In the genomic region with DNA sequence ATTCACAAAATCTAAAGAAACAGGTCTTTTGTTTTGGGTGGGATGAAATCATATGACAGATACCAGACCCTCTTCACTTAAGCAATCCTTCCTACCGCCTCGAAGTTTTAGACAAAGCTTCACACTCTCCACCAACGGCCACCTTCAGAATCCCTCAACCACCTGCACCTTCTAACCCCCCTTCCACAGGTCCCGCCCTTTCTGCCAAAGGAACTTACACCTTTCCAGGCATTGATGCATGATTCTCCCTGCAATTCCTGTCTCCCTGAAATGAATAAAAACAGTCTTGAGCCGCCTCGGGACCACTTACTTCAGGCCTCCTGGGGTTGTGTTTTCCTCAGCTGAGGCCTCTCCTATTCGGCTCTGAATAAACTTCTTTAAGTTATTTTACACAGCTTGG, we compare ENCODE assay signal across 8 cellular contexts. TPM values are rescaled to one million over a fixed set of nuclear protein-coding genes. Genes with fewer than 3 reads are reported as not detected.
DNase-seq lines count a peak whose midpoint lies in the region; ATAC-seq and TF ChIP-seq lines count a peak whose summit lies in the region.

No MANE protein-coding gene starts in this region.

- H3K9me3 ChIP-seq in heart left ventricle, result no peaks in the 10 kb centered on the region
- H3K9me3 ChIP-seq in breast epithelium, result no peaks in the 10 kb centered on the region
- no peaks in the 10 kb centered on the region for H3K9me3 ChIP-seq in uterus
- H3K9me3 ChIP-seq in neuronal stem cell (replicated peaks in 1 of 2; ENCODE audit: control insufficient read depth in 2 of 2, insufficient read depth in 1 of 2, low read depth in 1 of 2, low read length in 2 of 2), result peaks cover 0 to 54% of the 10 kb centered on the region in 2 donors

- H2AK5ac ChIP-seq in mesendoderm (ENCODE audit: low read length) (no peak overlapping the region), neuronal stem cell (ENCODE audit: low read depth, low read length) (no peak overlapping the region)

- no peak for TF ChIP-seq CTCF in heart left ventricle (IDR thresholded peaks at IDR 0.05)
- TF ChIP-seq CTCF in breast epithelium (IDR thresholded peaks at IDR 0.05), result no peak
- no peak for TF ChIP-seq CTCF in uterus (IDR thresholded peaks at IDR 0.05)

- 27 to 38% (median 32%) methylated on average over 7 of the region's 7 CpGs for WGBS in heart left ventricle, 4 donors
- WGBS in mesendoderm (ENCODE audit: extremely low coverage, insufficient coverage, low lambda C conversion rate), result no CpG with 5 or more reads among the region's 7 CpGs
- WGBS in neuronal stem cell (ENCODE audit: extremely low coverage in 2 of 2, insufficient read length in 2 of 2, insufficient replicate concordance in 1 of 2), 2 donors, result no CpG with 5 or more reads among the region's 7 CpGs

- H3K36me3 ChIP-seq in heart left ventricle (no peaks in the 10 kb centered on the region), breast epithelium (no peaks in the 10 kb centered on the region), mesendoderm (ENCODE audit: control insufficient read depth, insufficient read depth, low read length) (no peaks in the 10 kb centered on the region), uterus (no peaks in the 10 kb centered on the region), neuronal stem cell (replicated peaks in 1 of 2; ENCODE audit: control insufficient read depth in 2 of 2, insufficient read depth in 2 of 2, low read length in 2 of 2) (peaks cover 0 to 43% of the 10 kb centered on the region in 2 donors)

- ATAC-seq in heart left ventricle, result no peak
- no peak for ATAC-seq in Right ventricle myocardium inferior
- ATAC-seq in GM21528 (IDR thresholded peaks at IDR 0.05; ENCODE audit: low FRiP score, unreplicated experiment), result no peak

- H3K4me1 ChIP-seq in heart left ventricle (peaks cover 0 to 19% (median 12%) of the 10 kb centered on the region in 12 donors), breast epithelium (peaks cover 0 to 7% of the 10 kb centered on the region in 2 donors), mesendoderm (ENCODE audit: control insufficient read depth, low read depth, low read length) (no peaks in the 10 kb centered on the region), uterus (no peaks in the 10 kb centered on the region), neuronal stem cell (ENCODE audit: control insufficient read depth in 2 of 2, insufficient read depth in 1 of 2, low read depth in 1 of 2, low read length in 2 of 2) (peaks cover 3 to 5% of the 10 kb centered on the region in 2 donors)

- H3K79me2 ChIP-seq in mesendoderm (ENCODE audit: control insufficient read depth, insufficient read depth, low read length), result no peaks in the 10 kb centered on the region

- H3K14ac ChIP-seq in neuronal stem cell (ENCODE audit: low read length), result no peak overlapping the region

- H3K27ac ChIP-seq in heart left ventricle (peak overlapping the region in 5 of 12 donors; percentile 86 to 90 (median 88)), breast epithelium (peak overlapping the region; percentile 96 to 97), mesendoderm (ENCODE audit: low read depth, low read length) (no peak overlapping the region), uterus (peak overlapping the region; percentile 72 to 78), neuronal stem cell (replicated peaks; ENCODE audit: low read length) (no peak overlapping the region)

- no peak overlapping the region for H2AFZ ChIP-seq in neuronal stem cell (ENCODE audit: low read length)

- peak overlapping the region; percentile 14 for H3K9ac ChIP-seq in mesendoderm (ENCODE audit: low read length)
- no peak overlapping the region for H3K9ac ChIP-seq in neuronal stem cell (ENCODE audit: low read depth, low read length, poor library complexity)

- H3K23ac ChIP-seq in mesendoderm (ENCODE audit: low read length) (no peak overlapping the region), neuronal stem cell (ENCODE audit: low read depth, low read length, poor library complexity) (no peak overlapping the region)

- H3K4me3 ChIP-seq in heart left ventricle (peak overlapping the region; percentile 70 to 100 (median 85)), breast epithelium (peak overlapping the region; percentile 82 to 84 (median 83)), mesendoderm (ENCODE audit: low read length) (no peak overlapping the region), uterus (peak overlapping the region; percentile 55 to 79), neuronal stem cell (ENCODE audit: low read length in 2 of 2) (peak overlapping the region in 1 of 2 donors; percentile 70)

- no peak overlapping the region for H4K5ac ChIP-seq in mesendoderm (ENCODE audit: low read length)

- H4K91ac ChIP-seq in neuronal stem cell (ENCODE audit: low read depth, low read length, poor library complexity), result no peak overlapping the region

- H3K18ac ChIP-seq in mesendoderm (ENCODE audit: low read length) (no peak overlapping the region), neuronal stem cell (ENCODE audit: low read length) (no peak overlapping the region)

- H3K4me2 ChIP-seq in mesendoderm (ENCODE audit: low read length) (no peak overlapping the region), neuronal stem cell (ENCODE audit: insufficient read depth, low read length, poor library complexity, severe bottlenecking) (no peak overlapping the region)

- H3K4ac ChIP-seq in mesendoderm (ENCODE audit: low read depth, low read length) (no peak overlapping the region), neuronal stem cell (ENCODE audit: low read length) (no peak overlapping the region)

- no peak overlapping the region for H3K56ac ChIP-seq in mesendoderm (ENCODE audit: low read length)

- H2BK15ac ChIP-seq in mesendoderm (replicated peaks; ENCODE audit: low read depth), result no peak overlapping the region
- no peak overlapping the region for H2BK15ac ChIP-seq in neuronal stem cell (ENCODE audit: low read length)

- no peak for TF ChIP-seq POLR2A in heart left ventricle (IDR thresholded peaks at IDR 0.05)
- no peak for TF ChIP-seq POLR2A in breast epithelium (IDR thresholded peaks at IDR 0.05)
- TF ChIP-seq POLR2A in uterus (IDR thresholded peaks at IDR 0.05), result no peak

- H4K8ac ChIP-seq in mesendoderm (ENCODE audit: low read depth, low read length) (no peak overlapping the region), neuronal stem cell (ENCODE audit: low read depth, low read length) (no peak overlapping the region)

- DNase-seq in heart left ventricle (no peak), Right ventricle myocardium inferior (ENCODE audit: missing footprints) (no peak), breast epithelium (ENCODE audit: low spot score in 2 of 2) (no peak), mesendoderm (peak; percentile 21), uterus (no peak), SIG-M5 (lab: John Stamatoyannopoulos, UW) (no peak), neuronal stem cell (ENCODE audit: low spot score) (no peak)

- H2BK12ac ChIP-seq in neuronal stem cell (ENCODE audit: low read length), result no peak overlapping the region

- H2BK120ac ChIP-seq in mesendoderm (ENCODE audit: low read depth, low read length), result no peak overlapping the region
- H2BK120ac ChIP-seq in neuronal stem cell (ENCODE audit: low read depth, low read length), result no peak overlapping the region

- intact Hi-C loops in heart left ventricle (cut with DNase I) (no loop called here), Right ventricle myocardium inferior (cut with DNase I) (no loop called here), breast epithelium (cut with DNase I; ENCODE audit: low total_unique reads) (no loop called here), uterus (cut with DNase I; ENCODE audit: low total_unique reads) (no loop called here)

- H2BK5ac ChIP-seq in mesendoderm (ENCODE audit: low read length), result no peak overlapping the region
- H2BK5ac ChIP-seq in neuronal stem cell (ENCODE audit: low read length), result no peak overlapping the region

- H3K79me1 ChIP-seq in mesendoderm (ENCODE audit: low read length) (no peaks in the 10 kb centered on the region), neuronal stem cell (ENCODE audit: low read depth, low read length) (no peaks in the 10 kb centered on the region)

- H3K27me3 ChIP-seq in heart left ventricle (no peaks in the 10 kb centered on the region), breast epithelium (no peaks in the 10 kb centered on the region), mesendoderm (ENCODE audit: insufficient read depth, low read length, poor library complexity) (no peaks in the 10 kb centered on the region), uterus (no peaks in the 10 kb centered on the region), neuronal stem cell (ENCODE audit: control insufficient read depth in 3 of 3, insufficient read depth in 3 of 3, low read depth in 1 of 3, low read length in 3 of 3) (no peaks in the 10 kb centered on the region)

RNA-seq across cellular contexts. Expression of a gene that starts 0.9 kb away (rescaled TPM):
- total RNA-seq in heart left ventricle (1 to 10 TPM; 2.2 to 5.5 (median 3.6) TPM), Right ventricle myocardium inferior (2.6 TPM), breast epithelium (10 to 100 TPM in 1 of 3 donors, 1 to 10 TPM in 2; 5.0 to 13.3 (median 8.8) TPM), uterus (10 to 100 TPM in 2 of 4 donors, 1 to 10 TPM in 2; 1.5 to 13.5 (median 7.5) TPM)
- polyA plus RNA-seq in heart left ventricle, result 1 to 10 TPM; 3.5 to 6.6 TPM
- polyA plus RNA-seq in mesendoderm (2013, experiment 1 of 2), result 1.1 TPM
- 0.59 TPM for polyA plus RNA-seq in mesendoderm (2013, experiment 2 of 2)
- polyA plus RNA-seq in neuronal stem cell (2013, experiment 1 of 2), result 2.8 TPM
- polyA plus RNA-seq in neuronal stem cell (2013, experiment 2 of 2), result 3.0 TPM

RNA-seq across cellular contexts. Expression of a gene that starts 18.2 kb away (rescaled TPM):
- total RNA-seq in heart left ventricle, result under 1 TPM in 4 of 9 donors, not detected in 5; 0.16 to 0.24 (median 0.22) TPM
- under 1 TPM; 0.11 to 0.23 TPM for polyA plus RNA-seq in heart left ventricle
- total RNA-seq in Right ventricle myocardium inferior, result 0.32 TPM
- total RNA-seq in breast epithelium, result under 1 TPM in 2 of 3 donors, not detected in 1; 0.33 to 0.88 TPM
- polyA plus RNA-seq in mesendoderm (2013, experiment 1 of 2), result 1.2 TPM
- polyA plus RNA-seq in mesendoderm (2013, experiment 2 of 2), result 1.5 TPM
- under 1 TPM in 3 of 4 donors, not detected in 1; 0.26 to 0.55 (median 0.28) TPM for total RNA-seq in uterus
- polyA plus RNA-seq in neuronal stem cell (2013, experiment 1 of 2), result 0.57 TPM
- polyA plus RNA-seq in neuronal stem cell (2013, experiment 2 of 2), result 0.42 TPM

RNA-seq across cellular contexts. Expression of a gene that starts 29.9 kb away (rescaled TPM):
- total RNA-seq in heart left ventricle (10 to 100 TPM in 7 of 9 donors, 1 to 10 TPM in 2; 7.5 to 24.3 (median 13.8) TPM), Right ventricle myocardium inferior (14.3 TPM), breast epithelium (10 to 100 TPM in 2 of 3 donors, 1 to 10 TPM in 1; 8.8 to 28.5 (median 11.8) TPM), uterus (10 to 100 TPM; 10.8 to 39.4 (median 16.6) TPM)
- polyA plus RNA-seq in heart left ventricle, result 1 to 10 TPM; 3.6 to 6.3 TPM
- 2.6 TPM for polyA plus RNA-seq in mesendoderm (2013, experiment 1 of 2)
- 2.3 TPM for polyA plus RNA-seq in mesendoderm (2013, experiment 2 of 2)
- polyA plus RNA-seq in neuronal stem cell (2013, experiment 1 of 2), result 4.5 TPM
- 4.3 TPM for polyA plus RNA-seq in neuronal stem cell (2013, experiment 2 of 2)

Comparison
In these comparisons a context has a peak if more than half of its experiments do, and no peak if none do; other contexts are left out.
1. H3K27ac ChIP-seq: peak in breast epithelium (2 of 2) and uterus (2 of 2); none in mesendoderm (single experiment) and neuronal stem cell (single experiment).